In the genomic region with DNA sequence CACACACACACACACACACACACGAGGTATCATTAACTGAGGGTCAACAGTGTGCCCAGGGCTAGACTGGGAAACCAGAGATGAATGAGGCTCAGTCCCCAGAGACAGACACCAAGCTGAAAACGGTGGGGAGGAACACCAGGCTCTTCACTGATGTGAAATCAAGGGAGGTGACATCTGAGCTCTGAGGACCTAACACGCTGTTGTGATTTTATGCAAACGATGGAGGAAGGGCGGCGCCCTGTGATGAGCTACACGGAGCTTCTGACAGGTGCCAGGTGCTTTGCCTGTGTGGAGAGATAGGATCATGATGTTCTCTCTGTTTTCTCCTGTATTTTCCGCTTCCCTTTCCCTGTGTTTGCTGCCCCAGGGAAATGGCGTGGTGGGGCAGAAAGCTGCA, we compare ENCODE assay signal across 2 cellular contexts.
TF ChIP-seq lines count a peak whose summit lies in the region.

No MANE protein-coding gene starts in this region.

TF ChIP-seq in HepG2, 621 proteins besides CTCF, POLR2A, EP300 and RAD21:
- TF ChIP-seq ZNF674 (CRISPR knock-in tag; IDR thresholded peaks at IDR 0.05; ENCODE audit: low read depth) = no peak
- TF ChIP-seq, protein P1, sequence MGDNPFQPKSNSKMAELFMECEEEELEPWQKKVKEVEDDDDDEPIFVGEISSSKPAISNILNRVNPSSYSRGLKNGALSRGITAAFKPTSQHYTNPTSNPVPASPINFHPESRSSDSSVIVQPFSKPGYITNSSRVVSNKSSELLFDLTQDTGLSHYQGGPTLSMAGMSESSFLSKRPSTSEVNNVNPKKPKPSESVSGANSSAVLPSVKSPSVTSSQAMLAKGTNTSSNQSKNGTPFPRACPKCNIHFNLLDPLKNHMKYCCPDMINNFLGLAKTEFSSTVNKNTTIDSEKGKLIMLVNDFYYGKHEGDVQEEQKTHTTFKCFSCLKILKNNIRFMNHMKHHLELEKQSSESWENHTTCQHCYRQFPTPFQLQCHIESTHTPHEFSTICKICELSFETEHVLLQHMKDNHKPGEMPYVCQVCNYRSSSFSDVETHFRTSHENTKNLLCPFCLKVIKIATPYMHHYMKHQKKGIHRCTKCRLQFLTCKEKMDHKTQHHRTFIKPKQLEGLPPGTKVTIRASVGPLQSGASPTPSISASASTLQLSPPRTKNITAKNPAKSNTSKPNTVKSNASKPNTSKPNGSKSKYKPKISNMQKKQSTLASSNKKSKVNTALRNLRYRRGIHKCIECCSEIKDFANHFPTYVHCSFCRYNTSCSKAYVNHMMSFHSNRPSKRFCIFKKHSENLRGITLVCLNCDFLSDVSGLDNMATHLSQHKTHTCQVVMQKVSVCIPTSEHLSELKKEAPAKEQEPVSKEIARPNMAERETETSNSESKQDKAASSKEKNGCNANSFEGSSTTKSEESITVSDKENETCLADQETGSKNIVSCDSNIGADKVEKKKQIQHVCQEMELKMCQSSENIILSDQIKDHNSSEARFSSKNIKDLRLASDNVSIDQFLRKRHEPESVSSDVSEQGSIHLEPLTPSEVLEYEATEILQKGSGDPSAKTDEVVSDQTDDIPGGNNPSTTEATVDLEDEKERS (CRISPR knock-in tag; IDR thresholded peaks at IDR 0.05) = 0 out of 2 replicates have a peak, but pooled peaks have one; percentile 39
TF ChIP-seq in HepG2: peak in this region for 1.

TF ChIP-seq in SK-N-SH treated with all-trans-retinoic acid at 6 μM for 48 hours, 23 proteins besides CTCF, POLR2A, EP300 and RAD21:
- TF ChIP-seq, protein P2, sequence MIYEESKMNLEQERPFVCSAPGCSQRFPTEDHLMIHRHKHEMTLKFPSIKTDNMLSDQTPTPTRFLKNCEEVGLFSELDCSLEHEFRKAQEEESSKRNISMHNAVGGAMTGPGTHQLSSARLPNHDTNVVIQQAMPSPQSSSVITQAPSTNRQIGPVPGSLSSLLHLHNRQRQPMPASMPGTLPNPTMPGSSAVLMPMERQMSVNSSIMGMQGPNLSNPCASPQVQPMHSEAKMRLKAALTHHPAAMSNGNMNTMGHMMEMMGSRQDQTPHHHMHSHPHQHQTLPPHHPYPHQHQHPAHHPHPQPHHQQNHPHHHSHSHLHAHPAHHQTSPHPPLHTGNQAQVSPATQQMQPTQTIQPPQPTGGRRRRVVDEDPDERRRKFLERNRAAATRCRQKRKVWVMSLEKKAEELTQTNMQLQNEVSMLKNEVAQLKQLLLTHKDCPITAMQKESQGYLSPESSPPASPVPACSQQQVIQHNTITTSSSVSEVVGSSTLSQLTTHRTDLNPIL (CRISPR knock-in tag; IDR thresholded peaks at IDR 0.05; ENCODE audit: low read depth) = no peak
- TF ChIP-seq CSDC2 (CRISPR knock-in tag; IDR thresholded peaks at IDR 0.05) (no peak), ISL1 (CRISPR knock-in tag; IDR thresholded peaks at IDR 0.05) (no peak), ZNF70 (CRISPR knock-in tag; IDR thresholded peaks at IDR 0.05) (no peak), ZNF565 (CRISPR knock-in tag; conservative IDR thresholded peaks at IDR 0.05; ENCODE audit: low read depth) (no peak), ZFP30 (CRISPR knock-in tag; IDR thresholded peaks at IDR 0.05) (no peak), ZNF8 (CRISPR knock-in tag; IDR thresholded peaks at IDR 0.05) (no peak), ZFP3 (CRISPR knock-in tag; IDR thresholded peaks at IDR 0.05) (no peak), OSR1 (CRISPR knock-in tag; IDR thresholded peaks at IDR 0.05) (no peak), ARNTL (CRISPR knock-in tag; IDR thresholded peaks at IDR 0.05; ENCODE audit: borderline replicate concordance, low read depth) (no peak), BACH2 (CRISPR knock-in tag; IDR thresholded peaks at IDR 0.05; ENCODE audit: borderline replicate concordance) (no peak), PPARA (CRISPR knock-in tag; IDR thresholded peaks at IDR 0.05; ENCODE audit: borderline replicate concordance) (no peak), RARB (CRISPR knock-in tag; IDR thresholded peaks at IDR 0.05) (no peak), TCF4 (CRISPR knock-in tag; IDR thresholded peaks at IDR 0.05; ENCODE audit: borderline replicate concordance) (no peak), GLIS3 (CRISPR knock-in tag; IDR thresholded peaks at IDR 0.05) (no peak), SNAI2 (CRISPR knock-in tag; IDR thresholded peaks at IDR 0.05) (no peak)
- TF ChIP-seq, protein P3, sequence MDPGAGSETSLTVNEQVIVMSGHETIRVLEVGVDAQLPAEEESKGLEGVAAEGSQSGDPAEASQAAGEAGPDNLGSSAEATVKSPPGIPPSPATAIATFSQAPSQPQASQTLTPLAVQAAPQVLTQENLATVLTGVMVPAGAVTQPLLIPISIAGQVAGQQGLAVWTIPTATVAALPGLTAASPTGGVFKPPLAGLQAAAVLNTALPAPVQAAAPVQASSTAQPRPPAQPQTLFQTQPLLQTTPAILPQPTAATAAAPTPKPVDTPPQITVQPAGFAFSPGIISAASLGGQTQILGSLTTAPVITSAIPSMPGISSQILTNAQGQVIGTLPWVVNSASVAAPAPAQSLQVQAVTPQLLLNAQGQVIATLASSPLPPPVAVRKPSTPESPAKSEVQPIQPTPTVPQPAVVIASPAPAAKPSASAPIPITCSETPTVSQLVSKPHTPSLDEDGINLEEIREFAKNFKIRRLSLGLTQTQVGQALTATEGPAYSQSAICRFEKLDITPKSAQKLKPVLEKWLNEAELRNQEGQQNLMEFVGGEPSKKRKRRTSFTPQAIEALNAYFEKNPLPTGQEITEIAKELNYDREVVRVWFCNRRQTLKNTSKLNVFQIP (CRISPR knock-in tag; IDR thresholded peaks at IDR 0.05; ENCODE audit: borderline replicate concordance, low read depth) = no peak
- TF ChIP-seq, protein P4, sequence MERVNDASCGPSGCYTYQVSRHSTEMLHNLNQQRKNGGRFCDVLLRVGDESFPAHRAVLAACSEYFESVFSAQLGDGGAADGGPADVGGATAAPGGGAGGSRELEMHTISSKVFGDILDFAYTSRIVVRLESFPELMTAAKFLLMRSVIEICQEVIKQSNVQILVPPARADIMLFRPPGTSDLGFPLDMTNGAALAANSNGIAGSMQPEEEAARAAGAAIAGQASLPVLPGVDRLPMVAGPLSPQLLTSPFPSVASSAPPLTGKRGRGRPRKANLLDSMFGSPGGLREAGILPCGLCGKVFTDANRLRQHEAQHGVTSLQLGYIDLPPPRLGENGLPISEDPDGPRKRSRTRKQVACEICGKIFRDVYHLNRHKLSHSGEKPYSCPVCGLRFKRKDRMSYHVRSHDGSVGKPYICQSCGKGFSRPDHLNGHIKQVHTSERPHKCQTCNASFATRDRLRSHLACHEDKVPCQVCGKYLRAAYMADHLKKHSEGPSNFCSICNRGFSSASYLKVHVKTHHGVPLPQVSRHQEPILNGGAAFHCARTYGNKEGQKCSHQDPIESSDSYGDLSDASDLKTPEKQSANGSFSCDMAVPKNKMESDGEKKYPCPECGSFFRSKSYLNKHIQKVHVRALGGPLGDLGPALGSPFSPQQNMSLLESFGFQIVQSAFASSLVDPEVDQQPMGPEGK (CRISPR knock-in tag; IDR thresholded peaks at IDR 0.05; ENCODE audit: borderline replicate concordance) = no peak
- TF ChIP-seq, protein P5, sequence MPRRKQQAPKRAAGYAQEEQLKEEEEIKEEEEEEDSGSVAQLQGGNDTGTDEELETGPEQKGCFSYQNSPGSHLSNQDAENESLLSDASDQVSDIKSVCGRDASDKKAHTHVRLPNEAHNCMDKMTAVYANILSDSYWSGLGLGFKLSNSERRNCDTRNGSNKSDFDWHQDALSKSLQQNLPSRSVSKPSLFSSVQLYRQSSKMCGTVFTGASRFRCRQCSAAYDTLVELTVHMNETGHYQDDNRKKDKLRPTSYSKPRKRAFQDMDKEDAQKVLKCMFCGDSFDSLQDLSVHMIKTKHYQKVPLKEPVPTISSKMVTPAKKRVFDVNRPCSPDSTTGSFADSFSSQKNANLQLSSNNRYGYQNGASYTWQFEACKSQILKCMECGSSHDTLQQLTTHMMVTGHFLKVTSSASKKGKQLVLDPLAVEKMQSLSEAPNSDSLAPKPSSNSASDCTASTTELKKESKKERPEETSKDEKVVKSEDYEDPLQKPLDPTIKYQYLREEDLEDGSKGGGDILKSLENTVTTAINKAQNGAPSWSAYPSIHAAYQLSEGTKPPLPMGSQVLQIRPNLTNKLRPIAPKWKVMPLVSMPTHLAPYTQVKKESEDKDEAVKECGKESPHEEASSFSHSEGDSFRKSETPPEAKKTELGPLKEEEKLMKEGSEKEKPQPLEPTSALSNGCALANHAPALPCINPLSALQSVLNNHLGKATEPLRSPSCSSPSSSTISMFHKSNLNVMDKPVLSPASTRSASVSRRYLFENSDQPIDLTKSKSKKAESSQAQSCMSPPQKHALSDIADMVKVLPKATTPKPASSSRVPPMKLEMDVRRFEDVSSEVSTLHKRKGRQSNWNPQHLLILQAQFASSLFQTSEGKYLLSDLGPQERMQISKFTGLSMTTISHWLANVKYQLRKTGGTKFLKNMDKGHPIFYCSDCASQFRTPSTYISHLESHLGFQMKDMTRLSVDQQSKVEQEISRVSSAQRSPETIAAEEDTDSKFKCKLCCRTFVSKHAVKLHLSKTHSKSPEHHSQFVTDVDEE (CRISPR knock-in tag; IDR thresholded peaks at IDR 0.05) = no peak
- TF ChIP-seq, protein P6, sequence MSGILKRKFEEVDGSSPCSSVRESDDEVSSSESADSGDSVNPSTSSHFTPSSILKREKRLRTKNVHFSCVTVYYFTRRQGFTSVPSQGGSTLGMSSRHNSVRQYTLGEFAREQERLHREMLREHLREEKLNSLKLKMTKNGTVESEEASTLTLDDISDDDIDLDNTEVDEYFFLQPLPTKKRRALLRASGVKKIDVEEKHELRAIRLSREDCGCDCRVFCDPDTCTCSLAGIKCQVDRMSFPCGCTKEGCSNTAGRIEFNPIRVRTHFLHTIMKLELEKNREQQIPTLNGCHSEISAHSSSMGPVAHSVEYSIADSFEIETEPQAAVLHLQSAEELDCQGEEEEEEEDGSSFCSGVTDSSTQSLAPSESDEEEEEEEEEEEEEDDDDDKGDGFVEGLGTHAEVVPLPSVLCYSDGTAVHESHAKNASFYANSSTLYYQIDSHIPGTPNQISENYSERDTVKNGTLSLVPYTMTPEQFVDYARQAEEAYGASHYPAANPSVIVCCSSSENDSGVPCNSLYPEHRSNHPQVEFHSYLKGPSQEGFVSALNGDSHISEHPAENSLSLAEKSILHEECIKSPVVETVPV (CRISPR knock-in tag; IDR thresholded peaks at IDR 0.05) = no peak
TF ChIP-seq in SK-N-SH treated with all-trans-retinoic acid at 6 μM for 48 hours: peak in this region for 0.
